In genomic region chr2:7436096-7436906, GRCh38 we compare ENCODE assay signal across 21 cellular contexts.
DNase-seq lines count a peak whose midpoint lies in the region; ATAC-seq and TF ChIP-seq lines count a peak whose summit lies in the region.
"Had no signal": no experiment of that assay in that cellular context is flagged by ENCODE, and none has a peak within 500 bp of the region (broad histone marks: within the 10 kb centered on the region; RNA-seq: fewer than 3 reads in every experiment).

No MANE protein-coding gene starts in this region.

- no peak overlapping the region for H3K9ac ChIP-seq in GM23248

- in situ Hi-C loops in GM23248 (cut with MboI): no loop called here

- H3K79me2 ChIP-seq in GM23248 (ENCODE audit: insufficient read depth): no peaks in the 10 kb centered on the region

- no peak overlapping the region for H3K27ac ChIP-seq in CD8-positive, alpha-beta T cell (ENCODE audit: low read depth, low read length)
- H3K27ac ChIP-seq in GM23248: no peak overlapping the region
- H3K27ac ChIP-seq: colonic mucosa, SK-N-MC, upper lobe of left lung had no signal

- POLR2A ChIA-PET in CD8-positive, alpha-beta T cell (lab: Charles Lee): interaction anchor here (1.3 to 2.2 kb wide), 3 partner anchors 14 to 1246 kb away, joined by 4 to 10 read pairs (median 8); partner anchors contain the start of gene ID2

- CTCF ChIA-PET in CD8-positive, alpha-beta T cell (lab: Charles Lee): interaction anchor here (1.1 to 1.8 kb wide), 3 partner anchors 9 to 133 kb away, joined by 3 to 7 read pairs (median 5); no protein-coding TSS in a partner anchor

- 65% methylated on average over 9 of the region's 9 CpGs for WGBS in GM23248 (ENCODE audit: low coverage in 1 of 2, low lambda C conversion rate in 2 of 2, missing lambda C conversion rate in 2 of 2), 2 experiments

- peak overlapping the region; percentile 89 for H3K27ac Mint-ChIP-seq in CD8-positive, alpha-beta T cell
- H3K27ac Mint-ChIP-seq in activated naive CD8-positive, alpha-beta T cell treated with anti-CD3 and anti-CD28 coated beads for 36 hours: peak overlapping the region; percentile 94
- H3K27ac Mint-ChIP-seq in natural killer cell: peak overlapping the region; percentile 85 to 96
- H3K27ac Mint-ChIP-seq: activated B cell treated with CpG ODN at 0.5 μM for 24 hours had no signal

- H3K36me3 Mint-ChIP-seq in CD8-positive, alpha-beta T cell: peaks cover 17% of the 10 kb centered on the region
- H3K36me3 Mint-ChIP-seq in activated naive CD8-positive, alpha-beta T cell treated with anti-CD3 and anti-CD28 coated beads for 36 hours: peaks cover 76% of the 10 kb centered on the region
- H3K36me3 Mint-ChIP-seq in natural killer cell: no peaks in the 10 kb centered on the region

- no peak for DNase-seq in CD8-positive, alpha-beta T cell
- peak; percentile 29 for DNase-seq in GM12865 (ENCODE audit: low read depth)
- DNase-seq in activated naive CD8-positive, alpha-beta T cell treated with anti-CD3 and anti-CD28 coated beads for 36 hours: no peak
- no peak for DNase-seq in natural killer cell
- no peak for DNase-seq in GM23248
- DNase-seq: activated B cell treated with CpG ODN at 0.5 μM for 24 hours; AML-193; colonic mucosa; COR-L47; left colon; NCI-H1092 treated with DMSO at 0.1 percent for 48 hours; NCI-H2029; NCI-H524; posterior cingulate gyrus; stimulated activated naive CD4-positive, alpha-beta T cell treated with Interleukin-2 at 50 U/mL for 16 hours; upper lobe of left lung had no signal

- H3K9me3 Mint-ChIP-seq in CD8-positive, alpha-beta T cell: peaks cover 14% of the 10 kb centered on the region
- H3K9me3 Mint-ChIP-seq in activated naive CD8-positive, alpha-beta T cell treated with anti-CD3 and anti-CD28 coated beads for 36 hours: peaks cover 40% of the 10 kb centered on the region
- H3K9me3 Mint-ChIP-seq in natural killer cell: no peaks in the 10 kb centered on the region

- ATAC-seq in CD8-positive, alpha-beta T cell: no peak
- no peak for ATAC-seq in natural killer cell
- no peak for ATAC-seq in GM19397 (IDR thresholded peaks at IDR 0.05; ENCODE audit: unreplicated experiment)
- ATAC-seq in GM21526 (IDR thresholded peaks at IDR 0.05; ENCODE audit: low FRiP score, unreplicated experiment): no peak
- ATAC-seq: HepG2, left colon had no signal

- H3K4me3 ChIP-seq in CD8-positive, alpha-beta T cell (ENCODE audit: low read depth, low read length): no peak overlapping the region
- no peak overlapping the region for H3K4me3 ChIP-seq in GM12865 (ENCODE audit: low read depth, low read length)
- no peak overlapping the region for H3K4me3 ChIP-seq in GM23248
- H3K4me3 ChIP-seq: colonic mucosa, SK-N-MC, upper lobe of left lung had no signal

- no peaks in the 10 kb centered on the region for H3K27me3 Mint-ChIP-seq in CD8-positive, alpha-beta T cell (ENCODE audit: low read depth)
- no peaks in the 10 kb centered on the region for H3K27me3 Mint-ChIP-seq in activated naive CD8-positive, alpha-beta T cell treated with anti-CD3 and anti-CD28 coated beads for 36 hours
- H3K27me3 Mint-ChIP-seq in natural killer cell (ENCODE audit: low read depth in 2 of 2): no peaks in the 10 kb centered on the region

- no peaks in the 10 kb centered on the region for H4K20me1 ChIP-seq in GM23248 (ENCODE audit: insufficient read depth)

- intact Hi-C loops in CD8-positive, alpha-beta T cell (cut with DNase I, micrococcal nuclease): loop anchor here in 1 of 2 experiments (2.0 kb wide), 1 partner anchor 14 kb away; no protein-coding TSS in a partner anchor
- intact Hi-C loops in natural killer cell (cut with micrococcal nuclease): loop anchor here (5.0 kb wide), 1 partner anchor 291 kb away; no protein-coding TSS in a partner anchor

- H3K4me1 ChIP-seq in CD8-positive, alpha-beta T cell (ENCODE audit: insufficient read depth, low read length): peaks cover 34% of the 10 kb centered on the region
- H3K4me1 ChIP-seq in GM23248 (ENCODE audit: insufficient read depth): no peaks in the 10 kb centered on the region; the same call in 1 of the 2 replicates
- H3K4me1 ChIP-seq: colonic mucosa had no signal

- no peaks in the 10 kb centered on the region for H3F3A ChIP-seq in GM23248 (ENCODE audit: insufficient read depth)

- H3K4me1 Mint-ChIP-seq in CD8-positive, alpha-beta T cell (ENCODE audit: low read depth): peaks cover 63% of the 10 kb centered on the region
- H3K4me1 Mint-ChIP-seq in activated naive CD8-positive, alpha-beta T cell treated with anti-CD3 and anti-CD28 coated beads for 36 hours: peaks cover 68% of the 10 kb centered on the region
- peaks cover 60 to 65% of the 10 kb centered on the region in 2 donors for H3K4me1 Mint-ChIP-seq in natural killer cell
- H3K4me1 Mint-ChIP-seq: activated B cell treated with CpG ODN at 0.5 μM for 24 hours, brain had no signal

- no peak overlapping the region for H3K4me2 ChIP-seq in GM23248 (ENCODE audit: unreplicated experiment)

- TF ChIP-seq CTCF in CD8-positive, alpha-beta T cell (IDR thresholded peaks at IDR 0.05): no peak
- no peak for TF ChIP-seq CTCF in GM12865 (IDR thresholded peaks at IDR 0.05; ENCODE audit: insufficient read depth, low read depth, low read length, missing control alignments)
- TF ChIP-seq CTCF in natural killer cell (IDR thresholded peaks at IDR 0.05): no peak

- no peak overlapping the region for H3K4me3 Mint-ChIP-seq in CD8-positive, alpha-beta T cell
- no peak overlapping the region for H3K4me3 Mint-ChIP-seq in activated naive CD8-positive, alpha-beta T cell treated with anti-CD3 and anti-CD28 coated beads for 36 hours
- peak overlapping the region; percentile 28 for H3K4me3 Mint-ChIP-seq in natural killer cell
- H3K4me3 Mint-ChIP-seq: activated B cell treated with CpG ODN at 0.5 μM for 24 hours, brain had no signal

- H3K9me2 ChIP-seq in GM23248 (ENCODE audit: insufficient read depth): no peaks in the 10 kb centered on the region

- no peaks in the 10 kb centered on the region for H3K9me3 ChIP-seq in CD8-positive, alpha-beta T cell (ENCODE audit: low read length)
- H3K9me3 ChIP-seq in GM23248 (ENCODE audit: low read depth): no peaks in the 10 kb centered on the region
- H3K9me3 ChIP-seq: colonic mucosa, upper lobe of left lung had no signal

- H3K27me3 ChIP-seq in CD8-positive, alpha-beta T cell (ENCODE audit: insufficient read depth, low read length): no peaks in the 10 kb centered on the region
- H3K27me3 ChIP-seq in GM23248 (replicated peaks; ENCODE audit: insufficient read depth): no peaks in the 10 kb centered on the region
- H3K27me3 ChIP-seq: colonic mucosa, upper lobe of left lung had no signal

- no peak overlapping the region for H2AFZ ChIP-seq in GM23248

- no peaks in the 10 kb centered on the region for H3K36me3 ChIP-seq in CD8-positive, alpha-beta T cell (ENCODE audit: insufficient read depth, low read length)
- no peaks in the 10 kb centered on the region for H3K36me3 ChIP-seq in GM23248 (ENCODE audit: low read depth)
- H3K36me3 ChIP-seq: colonic mucosa, upper lobe of left lung had no signal
